In genomic region chr1:81781749-81782148, GRCh38 we compare ENCODE assay signal across 18 cellular contexts. TPM values are rescaled to one million over a fixed set of nuclear protein-coding genes. Genes with fewer than 3 reads are reported as not detected.
DNase-seq lines count a peak whose midpoint lies in the region; TF ChIP-seq lines count a peak whose summit lies in the region.
"Had no signal": no experiment of that assay in that cellular context is flagged by ENCODE, and none has a peak within 500 bp of the region (broad histone marks: within the 10 kb centered on the region; RNA-seq: fewer than 3 reads in every experiment).

No MANE protein-coding gene starts in this region.

- H3K27me3 ChIP-seq in AG04450 (ENCODE audit: control insufficient read depth, insufficient read depth, low read length), result peaks cover 2% of the 10 kb centered on the region
- no peaks in the 10 kb centered on the region for H3K27me3 ChIP-seq in mesendoderm (ENCODE audit: insufficient read depth, low read length, poor library complexity)
- H3K27me3 ChIP-seq in SJCRH30, result no peaks in the 10 kb centered on the region

- no peak overlapping the region for H2BK15ac ChIP-seq in mesendoderm (replicated peaks; ENCODE audit: low read depth)

- no peaks in the 10 kb centered on the region for H3K27me3 Mint-ChIP-seq in endothelial cell (ENCODE audit: unreplicated experiment)
- no peaks in the 10 kb centered on the region for H3K27me3 Mint-ChIP-seq in activated CD4-positive, alpha-beta T cell treated with anti-CD3 and anti-CD28 coated beads, Interleukin-2, amount 10 ng/mL, durations not matched to agents 24 days and 14 days
- H3K27me3 Mint-ChIP-seq: CD8-positive, alpha-beta memory T cell had no signal

- no peak overlapping the region for H2BK120ac ChIP-seq in mesendoderm (ENCODE audit: low read depth, low read length)

- H3K36me3 ChIP-seq in mesendoderm (ENCODE audit: control insufficient read depth, insufficient read depth, low read length) (no peaks in the 10 kb centered on the region), SJCRH30 (no peaks in the 10 kb centered on the region)

- H4K5ac ChIP-seq in mesendoderm (ENCODE audit: low read length), result no peak overlapping the region

- no peaks in the 10 kb centered on the region for H3K9me3 ChIP-seq in AG04450 (ENCODE audit: control insufficient read depth, insufficient read depth, low read length)
- no peaks in the 10 kb centered on the region; the same call in 1 of the 2 replicates for H3K9me3 ChIP-seq in SJCRH30 (replicated peaks)
- H3K9me3 ChIP-seq: SK-N-SH had no signal

- intact Hi-C loops in activated CD4-positive, alpha-beta T cell treated with anti-CD3 and anti-CD28 coated beads, Interleukin-2, amount 10 ng/mL, durations not matched to agents 24 days and 14 days (cut with micrococcal nuclease), result no loop called here

- no peak overlapping the region for H3K27ac Mint-ChIP-seq in endothelial cell (ENCODE audit: unreplicated experiment)
- no peak overlapping the region for H3K27ac Mint-ChIP-seq in activated CD4-positive, alpha-beta T cell treated with anti-CD3 and anti-CD28 coated beads, Interleukin-2, amount 10 ng/mL, durations not matched to agents 24 days and 14 days
- H3K27ac Mint-ChIP-seq: CD8-positive, alpha-beta memory T cell had no signal

- H3K4me1 ChIP-seq in mesendoderm (ENCODE audit: control insufficient read depth, low read depth, low read length) (no peaks in the 10 kb centered on the region), SJCRH30 (no peaks in the 10 kb centered on the region)

- CTCF ChIA-PET in AG04450 (lab: Charles Lee), result no interaction called here
- CTCF ChIA-PET in HEK293T (lab: Yijun Ruan, JAX), result interaction anchor here (0.6 kb wide), 1 partner anchor 627 kb away, joined by 4 read pairs; no protein-coding TSS in a partner anchor

- no peak overlapping the region for H3K4me3 ChIP-seq in AG04450 (ENCODE audit: low read depth, low read length)
- no peak overlapping the region for H3K4me3 ChIP-seq in mesendoderm (ENCODE audit: low read length)
- no peak overlapping the region for H3K4me3 ChIP-seq in SJCRH30

- DNase-seq in AG04450 (ENCODE audit: low read depth, low spot score), result no peak
- DNase-seq in HEK293T (ENCODE audit: extremely low spot score), result peak; percentile 13
- DNase-seq in endothelial cell (ENCODE audit: low spot score), result no peak
- DNase-seq in mesendoderm, result peak; percentile 15
- no peak for DNase-seq in SJCRH30
- DNase-seq in activated CD4-positive, alpha-beta T cell treated with anti-CD3 and anti-CD28 coated beads, Interleukin-2, amount 10 ng/mL, durations not matched to agents 24 days and 14 days, result no peak
- no peak for DNase-seq in SIG-M5 (lab: John Stamatoyannopoulos, UW)
- DNase-seq: C1 segment of cervical spinal cord; CD8-positive, alpha-beta memory T cell; DND-41; KBM-7; NCI-H187; NCI-H2107; NCI-H2227 treated with DMSO at 0.1 percent for 48 hours; NCI-H82; OCI-M1; Right ventricle myocardium superior; SK-N-SH had no signal

- H3K23ac ChIP-seq in mesendoderm (ENCODE audit: low read length), result no peak overlapping the region

- POLR2A ChIA-PET in AG04450 (lab: Yijun Ruan, JAX), result no interaction called here
- POLR2A ChIA-PET in HEK293T (lab: Yijun Ruan, JAX), result interaction anchor here (1.0 to 1.3 kb wide), 2 partner anchors 18 to 19 kb away, joined by 3 to 4 read pairs; partner anchors contain the start of gene ADGRL2

- peak overlapping the region; percentile 39 for H3K18ac ChIP-seq in mesendoderm (ENCODE audit: low read length)

- H3K4me3 Mint-ChIP-seq in endothelial cell (ENCODE audit: unreplicated experiment), result no peak overlapping the region
- no peak overlapping the region for H3K4me3 Mint-ChIP-seq in activated CD4-positive, alpha-beta T cell treated with anti-CD3 and anti-CD28 coated beads, Interleukin-2, amount 10 ng/mL, durations not matched to agents 24 days and 14 days
- H3K4me3 Mint-ChIP-seq: CD8-positive, alpha-beta memory T cell had no signal

- H3K56ac ChIP-seq in mesendoderm (ENCODE audit: low read length), result no peak overlapping the region

- H3K9me3 Mint-ChIP-seq in endothelial cell (ENCODE audit: unreplicated experiment), result no peaks in the 10 kb centered on the region
- H3K9me3 Mint-ChIP-seq in activated CD4-positive, alpha-beta T cell treated with anti-CD3 and anti-CD28 coated beads, Interleukin-2, amount 10 ng/mL, durations not matched to agents 24 days and 14 days, result no peaks in the 10 kb centered on the region

- H3K36me3 Mint-ChIP-seq in endothelial cell (ENCODE audit: low read depth, unreplicated experiment), result no peaks in the 10 kb centered on the region
- no peaks in the 10 kb centered on the region for H3K36me3 Mint-ChIP-seq in activated CD4-positive, alpha-beta T cell treated with anti-CD3 and anti-CD28 coated beads, Interleukin-2, amount 10 ng/mL, durations not matched to agents 24 days and 14 days (ENCODE audit: low read depth)

- H3K27ac ChIP-seq in AG04450 (ENCODE audit: low read depth, low read length), result no peak overlapping the region
- H3K27ac ChIP-seq in mesendoderm (ENCODE audit: low read depth, low read length), result no peak overlapping the region
- no peak overlapping the region for H3K27ac ChIP-seq in SJCRH30

- no peak overlapping the region for H2BK5ac ChIP-seq in mesendoderm (ENCODE audit: low read length)

- no peak overlapping the region for H4K8ac ChIP-seq in mesendoderm (ENCODE audit: low read depth, low read length)

- no peaks in the 10 kb centered on the region for H3K79me1 ChIP-seq in mesendoderm (ENCODE audit: low read length)

- H2AK5ac ChIP-seq in mesendoderm (ENCODE audit: low read length), result no peak overlapping the region

- H3K4ac ChIP-seq in mesendoderm (ENCODE audit: low read depth, low read length), result peak overlapping the region; percentile 24

- WGBS in mesendoderm (ENCODE audit: extremely low coverage, insufficient coverage, low lambda C conversion rate), result no CpG with 5 or more reads among the region's 2 CpGs

- TF ChIP-seq CTCF in AG04450 (IDR thresholded peaks at IDR 0.05; ENCODE audit: low read depth, low read length), result peak; percentile 21; the same call in 1 of the 2 replicates
- peak; percentile 48 for TF ChIP-seq CTCF in endothelial cell (IDR thresholded peaks at IDR 0.05; ENCODE audit: unreplicated experiment)

- H3K79me2 ChIP-seq in mesendoderm (ENCODE audit: control insufficient read depth, insufficient read depth, low read length), result no peaks in the 10 kb centered on the region

- no peak overlapping the region for H3K4me2 ChIP-seq in mesendoderm (ENCODE audit: low read length)
- H3K4me2 ChIP-seq: SK-N-SH had no signal

- no peak overlapping the region for H3K9ac ChIP-seq in mesendoderm (ENCODE audit: low read length)
- H3K9ac ChIP-seq: SK-N-SH had no signal

- H3K4me1 Mint-ChIP-seq in endothelial cell (ENCODE audit: unreplicated experiment), result peaks cover 3% of the 10 kb centered on the region
- no peaks in the 10 kb centered on the region for H3K4me1 Mint-ChIP-seq in activated CD4-positive, alpha-beta T cell treated with anti-CD3 and anti-CD28 coated beads, Interleukin-2, amount 10 ng/mL, durations not matched to agents 24 days and 14 days
- H3K4me1 Mint-ChIP-seq: CD8-positive, alpha-beta memory T cell had no signal

TF ChIP-seq in HEK293T, 16 proteins besides CTCF, POLR2A, EP300 and RAD21:
- no peak for TF ChIP-seq TARDBP (IDR thresholded peaks at IDR 0.05)
- TF ChIP-seq ZNF384 (IDR thresholded peaks at IDR 0.05), result no peak
- no peak for TF ChIP-seq FOXK2 (IDR thresholded peaks at IDR 0.05)
- TF ChIP-seq SUZ12 (IDR thresholded peaks at IDR 0.05), result no peak
- TF ChIP-seq ARNT (IDR thresholded peaks at IDR 0.05), result no peak
- no peak for TF ChIP-seq HDGF (IDR thresholded peaks at IDR 0.05; ENCODE audit: borderline replicate concordance)
- TF ChIP-seq CTBP1 (IDR thresholded peaks at IDR 0.05; ENCODE audit: borderline replicate concordance), result no peak
- TF ChIP-seq BHLHE40 (IDR thresholded peaks at IDR 0.05; ENCODE audit: borderline replicate concordance), result no peak
- TF ChIP-seq FOXA1 (IDR thresholded peaks at IDR 0.05), result no peak
- TF ChIP-seq L3MBTL2 (conservative IDR thresholded peaks at IDR 0.05), result no peak
- TF ChIP-seq SP1 (IDR thresholded peaks at IDR 0.05), result no peak

RNA-seq across cellular contexts. Expression of gene ADGRL2, which starts 19.0 kb away (rescaled TPM):
- 22.7 and 24.8 TPM in 2 replicates for polyA plus RNA-seq in AG04450 (2011; rRNA removed)
- polyA minus RNA-seq in AG04450 (2011; rRNA and poly(A)+ RNA removed), result 30.4 and 35.0 TPM in 2 replicates
- 85.4 TPM for total RNA-seq in endothelial cell (ENCODE audit: unreplicated experiment)
- polyA plus RNA-seq in mesendoderm (2013, experiment 1 of 2), result 102 TPM
- polyA plus RNA-seq in mesendoderm (2013, experiment 2 of 2), result 104 TPM
- 90.3 and 98.0 TPM in 2 replicates for total RNA-seq in SJCRH30 (2014; rRNA removed; shearing (Covaris generic))
- 0.05 and 0.17 TPM in 2 replicates for total RNA-seq in activated CD4-positive, alpha-beta T cell treated with anti-CD3 and anti-CD28 coated beads, Interleukin-2, amount 10 ng/mL, durations not matched to agents 24 days and 14 days
- total RNA-seq: CD8-positive, alpha-beta memory T cell had no signal
- polyA plus RNA-seq: CD8-positive, alpha-beta memory T cell had no signal

Comparison
In these comparisons a context has a peak if more than half of its experiments do, and no peak if none do; other contexts are left out.
1. DNase-seq: peak in HEK293T (single experiment) and mesendoderm (single experiment); none in AG04450 (single experiment), endothelial cell (single experiment), SJCRH30 (0 of 2), activated CD4-positive, alpha-beta T cell treated with anti-CD3 and anti-CD28 coated beads, Interleukin-2, amount 10 ng/mL, durations not matched to agents 24 days and 14 days (single experiment) and SIG-M5 (single experiment).
2. RNA of gene ADGRL2, which starts 19.0 kb away (total RNA-seq): 90.3 to 98.0 TPM in SJCRH30 and 85.4 TPM in endothelial cell (single experiment); 0.05 to 0.17 TPM in activated CD4-positive, alpha-beta T cell treated with anti-CD3 and anti-CD28 coated beads, Interleukin-2, amount 10 ng/mL, durations not matched to agents 24 days and 14 days; every median in the first group is over 10 times any median in the second.